In the genomic region with DNA sequence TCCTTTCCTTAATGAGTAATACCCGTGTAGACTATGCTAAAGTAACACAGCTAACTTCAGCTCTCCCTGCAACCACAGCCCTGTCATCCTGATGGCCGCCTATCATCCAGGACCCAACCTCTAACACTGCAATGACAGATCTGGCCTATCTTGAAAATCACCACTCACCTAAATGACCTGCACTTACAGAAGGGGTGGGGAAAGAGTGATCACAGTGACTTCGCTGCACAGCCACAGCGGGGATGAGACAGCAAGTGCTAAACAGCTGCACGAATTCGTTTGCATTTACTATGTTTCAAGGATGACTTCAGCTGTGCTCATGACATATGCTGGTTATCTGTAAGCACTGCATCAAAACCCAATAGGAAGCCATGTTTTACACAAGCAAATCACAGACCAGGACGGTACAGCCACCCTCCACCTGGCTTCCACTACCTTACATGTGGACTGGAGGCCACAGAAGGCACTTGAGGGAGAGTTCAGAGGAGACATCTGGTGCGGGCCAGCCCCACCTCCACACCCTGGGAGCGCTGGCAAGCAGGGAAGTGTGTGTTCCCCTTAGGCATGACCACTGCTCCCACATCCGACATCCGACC, we compare ENCODE assay signal across 9 cellular contexts.
DNase-seq lines count a peak whose midpoint lies in the region; ATAC-seq and TF ChIP-seq lines count a peak whose summit lies in the region.
"Had no signal": no experiment of that assay in that cellular context is flagged by ENCODE, and none has a peak within 500 bp of the region (broad histone marks: within the 10 kb centered on the region; RNA-seq: fewer than 3 reads in every experiment).

No MANE protein-coding gene starts in this region.

- intact Hi-C loops in CD4-positive, alpha-beta T cell (cut with DNase I, micrococcal nuclease), result loop anchor here in 1 of 2 experiments (2.0 kb wide), 1 partner anchor 96 kb away; a partner anchor contains a TSS
- intact Hi-C loops in vagina (cut with DNase I), result loop anchor here (10.0 kb wide), 1 partner anchor 94 kb away; a partner anchor contains a TSS

- H3K36me3 Mint-ChIP-seq in CD4-positive, alpha-beta T cell (ENCODE audit: low read depth), result peaks cover 38% of the 10 kb centered on the region

- no peaks in the 10 kb centered on the region for H3K9me3 Mint-ChIP-seq in CD4-positive, alpha-beta T cell
- H3K9me3 Mint-ChIP-seq: neural crest cell had no signal

- no peak overlapping the region for H3K4me3 Mint-ChIP-seq in CD4-positive, alpha-beta T cell
- H3K4me3 Mint-ChIP-seq: neural crest cell had no signal

- H3K9me3 ChIP-seq in CD4-positive, alpha-beta T cell (ENCODE audit: control insufficient read depth, low read length), result no peaks in the 10 kb centered on the region
- H3K9me3 ChIP-seq in vagina, result no peaks in the 10 kb centered on the region

- no peak for ATAC-seq in CD4-positive, alpha-beta T cell (ENCODE audit: poor library complexity)
- ATAC-seq in GM19463 (IDR thresholded peaks at IDR 0.05; ENCODE audit: unreplicated experiment), result peak; percentile 13
- ATAC-seq in omental fat pad (ENCODE audit: low FRiP score), result no peak

- peaks cover 99% of the 10 kb centered on the region for H3K4me1 ChIP-seq in vagina

- peaks cover 81% of the 10 kb centered on the region for H3K4me1 Mint-ChIP-seq in CD4-positive, alpha-beta T cell (ENCODE audit: low read depth)

- POLR2A ChIA-PET in CD4-positive, alpha-beta T cell (lab: Charles Lee), result no interaction called here

- no peak for TF ChIP-seq CTCF in CD4-positive, alpha-beta T cell (IDR thresholded peaks at IDR 0.05)
- TF ChIP-seq CTCF in vagina (IDR thresholded peaks at IDR 0.05) (no peak), omental fat pad (IDR thresholded peaks at IDR 0.05) (no peak)

- peak in 1 of 10 experiments; percentile 19 for DNase-seq in CD4-positive, alpha-beta T cell
- peak; percentile 65 for DNase-seq in RPMI7951 (ENCODE audit: low read depth)
- peak; percentile 42 for DNase-seq in germinal center (ENCODE audit: low spot score)
- no peak for DNase-seq in vagina (ENCODE audit: extremely low spot score in 2 of 2)
- no peak for DNase-seq in omental fat pad (ENCODE audit: low spot score)
- no peak for DNase-seq in NCI-H1105 treated with DMSO at 0.1 percent for 48 hours (lab: John Stamatoyannopoulos, UW)
- DNase-seq in NCI-H774 (lab: John Stamatoyannopoulos, UW), result no peak

- no peaks in the 10 kb centered on the region for H3K36me3 ChIP-seq in vagina

- H3K27ac ChIP-seq in CD4-positive, alpha-beta T cell (ENCODE audit: low read depth, low read length), result no peak overlapping the region
- peak overlapping the region; percentile 91 for H3K27ac ChIP-seq in vagina

- no peak for TF ChIP-seq POLR2A in vagina (IDR thresholded peaks at IDR 0.05)

- peak overlapping the region; percentile 89 for H3K27ac Mint-ChIP-seq in CD4-positive, alpha-beta T cell

- no peaks in the 10 kb centered on the region for H3K27me3 Mint-ChIP-seq in CD4-positive, alpha-beta T cell

- CTCF ChIA-PET in CD4-positive, alpha-beta T cell (lab: Charles Lee), result interaction anchor here (0.9 to 2.1 kb wide), 2 partner anchors 14 to 172 kb away, joined by 3 to 13 read pairs; no protein-coding TSS in a partner anchor

- no peak overlapping the region for H3K4me3 ChIP-seq in vagina

- H3K27me3 ChIP-seq in CD4-positive, alpha-beta T cell (ENCODE audit: control insufficient read depth, insufficient read depth, low read length), result no peaks in the 10 kb centered on the region
- H3K27me3 ChIP-seq in vagina, result no peaks in the 10 kb centered on the region

Comparison
In these comparisons a context has a peak if more than half of its experiments do, and no peak if none do; other contexts are left out.
1. DNase-seq: peak in RPMI7951 (single experiment) and germinal center (single experiment); none in vagina (0 of 2), omental fat pad (single experiment), NCI-H1105 treated with DMSO at 0.1 percent for 48 hours (single experiment) and NCI-H774 (single experiment).